8 cellular contexts compared by ENCODE assay signal in genomic region chr1:89821322-89822108, GRCh38. TPM values are rescaled to one million over a fixed set of nuclear protein-coding genes. Genes with fewer than 3 reads are reported as not detected.
A peak's percentile ranks its signal among the peaks of the same experiment; 100 is the strongest.
DNase-seq lines count a peak whose midpoint lies in the region; ATAC-seq and TF ChIP-seq lines count a peak whose summit lies in the region.

No MANE protein-coding gene starts in this region.

- peak overlapping the region; percentile 80 for H3K27ac ChIP-seq in HUES64 (ENCODE audit: low read depth, low read length)

- no peaks in the 10 kb centered on the region for H3K9me3 ChIP-seq in HUES64 (ENCODE audit: insufficient read depth, low read depth, low read length)

- TF ChIP-seq CTCF in retinal pigment epithelial cell (conservative IDR thresholded peaks at IDR 0.05; ENCODE audit: low read depth, low read length), result peak; percentile 5

- under 1% methylated on average over 73 of the region's 73 CpGs for WGBS in HUES64

- H3K36me3 ChIP-seq in HUES64 (ENCODE audit: insufficient read depth, low read length), result peaks cover 8% of the 10 kb centered on the region

- H3K9ac ChIP-seq in HUES64 (ENCODE audit: low read depth, low read length), result peak overlapping the region; percentile 95

- H3K27me3 ChIP-seq in HUES64 (ENCODE audit: insufficient read depth, low read length), result peaks cover 11% of the 10 kb centered on the region

- H3K4me1 ChIP-seq in HUES64 (ENCODE audit: insufficient read depth, low read length), result peaks cover 13% of the 10 kb centered on the region

- ATAC-seq in GM21515 (IDR thresholded peaks at IDR 0.05; ENCODE audit: unreplicated experiment), result peak; percentile 57
- peak; percentile 48 to 53 for ATAC-seq in left cardiac atrium

- intact Hi-C loops in left cardiac atrium (cut with DNase I), result no loop called here

- peak; percentile 76 for DNase-seq in ELF-1 (ENCODE audit: low read depth, low spot score)
- peak; percentile 31 for DNase-seq in SK-N-DZ (ENCODE audit: low spot score)
- peak; percentile 69 for DNase-seq in activated naive CD4-positive, alpha-beta T cell treated with anti-CD3 and anti-CD28 coated beads, Interleukin-2, amount 50 U/mL, for 16 hours
- DNase-seq in left cardiac atrium, result peak; percentile 55
- no peak for DNase-seq in retinal pigment epithelial cell (ENCODE audit: low read depth)
- DNase-seq in cortex of kidney (lab: John Stamatoyannopoulos, UW), result no peak

- H3K4me3 ChIP-seq in HUES64 (ENCODE audit: low read length) (peak overlapping the region; percentile 82), retinal pigment epithelial cell (ENCODE audit: low read length) (peak overlapping the region; percentile 77)

RNA-seq across cellular contexts. Expression of gene LRRC8D, which starts 0.7 kb away (rescaled TPM):
- polyA plus RNA-seq in HUES64 (2013, experiment 1 of 2), result 34.0 TPM
- 34.5 TPM for polyA plus RNA-seq in HUES64 (2013, experiment 2 of 2)
- 12.5 and 12.7 TPM in 2 replicates for polyA plus RNA-seq in SK-N-DZ (2014; cell fraction: cytosol; rRNA removed)
- polyA plus RNA-seq in SK-N-DZ (2014; cell fraction: nucleus; rRNA removed), result 9.5 TPM in 2 replicates
- 10 to 100 TPM in 1 of 2 donors, 1 to 10 TPM in 1; 7.3 to 13.6 TPM for total RNA-seq in left cardiac atrium

Comparison
In these comparisons a context has a peak if more than half of its experiments do, and no peak if none do; other contexts are left out.
1. DNase-seq: peak in ELF-1 (single experiment), SK-N-DZ (single experiment), activated naive CD4-positive, alpha-beta T cell treated with anti-CD3 and anti-CD28 coated beads, Interleukin-2, amount 50 U/mL, for 16 hours (single experiment) and left cardiac atrium (single experiment); none in retinal pigment epithelial cell (single experiment) and cortex of kidney (single experiment).